8 cellular contexts compared by ENCODE assay signal in genomic region chr20:32359633-32360332, GRCh38. TPM values are rescaled to one million over a fixed set of nuclear protein-coding genes. Genes with fewer than 3 reads are reported as not detected.
DNase-seq lines count a peak whose midpoint lies in the region; ATAC-seq and TF ChIP-seq lines count a peak whose summit lies in the region.

No MANE protein-coding gene starts in this region.

- peak overlapping the region; percentile 90 for H3K27ac Mint-ChIP-seq in central memory CD8-positive, alpha-beta T cell (ENCODE audit: low read depth)
- H3K27ac Mint-ChIP-seq in mesothelial cell of epicardium: peak overlapping the region; percentile 94

- no peaks in the 10 kb centered on the region for H3K27me3 Mint-ChIP-seq in central memory CD8-positive, alpha-beta T cell
- H3K27me3 Mint-ChIP-seq in mesothelial cell of epicardium (ENCODE audit: low read depth): no peaks in the 10 kb centered on the region

- peak overlapping the region; percentile 87 for H3K4me3 Mint-ChIP-seq in central memory CD8-positive, alpha-beta T cell
- peak overlapping the region; percentile 82 for H3K4me3 Mint-ChIP-seq in mesothelial cell of epicardium

- H3F3A ChIP-seq in MM.1S (ENCODE audit: insufficient read depth, low read length): peaks cover 9% of the 10 kb centered on the region; the same call in 1 of the 2 replicates

- H3K36me3 Mint-ChIP-seq in central memory CD8-positive, alpha-beta T cell (ENCODE audit: insufficient read depth): peaks cover 13% of the 10 kb centered on the region
- H3K36me3 Mint-ChIP-seq in mesothelial cell of epicardium: no peaks in the 10 kb centered on the region

- in situ Hi-C loops in Caki2 (cut with HindIII; ENCODE audit: low pct_unique_long_range_greater_than_20kb, low sequenced_read_pairs): no loop called here

- no peaks in the 10 kb centered on the region for H3K27me3 ChIP-seq in MM.1S (replicated peaks; ENCODE audit: insufficient read depth, low read length)

- H3K9me2 ChIP-seq in MM.1S (replicated peaks; ENCODE audit: insufficient read depth, low read length): no peaks in the 10 kb centered on the region

- H3K4me3 ChIP-seq in MM.1S (ENCODE audit: low read length): peak overlapping the region; percentile 90

- H3K9me3 ChIP-seq in MM.1S (replicated peaks; ENCODE audit: insufficient read depth, low read length): no peaks in the 10 kb centered on the region

- H3K4me1 ChIP-seq in MM.1S (ENCODE audit: low read length): peaks cover 17% of the 10 kb centered on the region

- H4K20me1 ChIP-seq in MM.1S (ENCODE audit: insufficient read depth, low read length): peaks cover 33% of the 10 kb centered on the region; the same call in 1 of the 2 replicates

- peak overlapping the region; percentile 80; the same call in 1 of the 2 replicates for H3K9ac ChIP-seq in MM.1S (ENCODE audit: low read length)

- H3K9me3 Mint-ChIP-seq in central memory CD8-positive, alpha-beta T cell: no peaks in the 10 kb centered on the region
- no peaks in the 10 kb centered on the region for H3K9me3 Mint-ChIP-seq in mesothelial cell of epicardium

- ATAC-seq in central memory CD8-positive, alpha-beta T cell (replicated peaks; ENCODE audit: extremely low read depth, poor library complexity, severe bottlenecking): peak; percentile 10
- ATAC-seq in HG02852 (IDR thresholded peaks at IDR 0.05; ENCODE audit: unreplicated experiment) (no peak), HG03521 (IDR thresholded peaks at IDR 0.05; ENCODE audit: unreplicated experiment) (no peak)

- TF ChIP-seq CTCF in MM.1S (IDR thresholded peaks at IDR 0.05; ENCODE audit: low read length) (no peak), mesothelial cell of epicardium (IDR thresholded peaks at IDR 0.05; ENCODE audit: unreplicated experiment) (no peak)

- peak overlapping the region; percentile 11; the same call in 1 of the 2 replicates for H3K27ac ChIP-seq in MM.1S (ENCODE audit: low read length)

- no peak overlapping the region; the same call in 1 of the 2 replicates for H2AFZ ChIP-seq in MM.1S (ENCODE audit: low read length)

- peak overlapping the region; percentile 83 for H3K4me2 ChIP-seq in MM.1S (ENCODE audit: low read depth, low read length)

- H3K36me3 ChIP-seq in MM.1S (replicated peaks; ENCODE audit: insufficient read depth, low read length): no peaks in the 10 kb centered on the region

- peaks cover 53% of the 10 kb centered on the region for H3K4me1 Mint-ChIP-seq in central memory CD8-positive, alpha-beta T cell
- peaks cover 51% of the 10 kb centered on the region for H3K4me1 Mint-ChIP-seq in mesothelial cell of epicardium

- peaks cover 61% of the 10 kb centered on the region for H3K79me2 ChIP-seq in MM.1S (ENCODE audit: low read length)

- DNase-seq in Caki2 (ENCODE audit: low read depth) (peak; percentile 34), MM.1S (peak; percentile 14), mesothelial cell of epicardium (ENCODE audit: low spot score in 2 of 2, unreplicated experiment in 2 of 2) (no peak), SIG-M5 treated with dmso at 0.1 percent for 504 hours (lab: John Stamatoyannopoulos, UW; ENCODE audit: unreplicated experiment) (no peak), ureter (ENCODE audit: low spot score) (no peak)
- no peak for DNase-seq in central memory CD8-positive, alpha-beta T cell (ENCODE audit: low spot score in 2 of 2)

RNA-seq across cellular contexts. Expression of gene ASXL1, which starts 1.7 kb away (rescaled TPM):
- 17.3 and 25.7 TPM in 2 replicates for total RNA-seq in Caki2 (2014; rRNA removed; shearing (Covaris generic); ENCODE audit: low replicate concordance)
- total RNA-seq in mesothelial cell of epicardium: 173 to 182 TPM (median 173 TPM) in 3 replicates
- total RNA-seq in ureter: 69.5 TPM

Comparison
In these comparisons a context has a peak if more than half of its experiments do, and no peak if none do; other contexts are left out.
1. DNase-seq: peak in Caki2 (single experiment) and MM.1S (single experiment); none in central memory CD8-positive, alpha-beta T cell (0 of 2), mesothelial cell of epicardium (0 of 2), SIG-M5 treated with dmso at 0.1 percent for 504 hours (single experiment) and ureter (single experiment).